Comparison of ENCODE assay signal across 32 cellular contexts in the genomic region with DNA sequence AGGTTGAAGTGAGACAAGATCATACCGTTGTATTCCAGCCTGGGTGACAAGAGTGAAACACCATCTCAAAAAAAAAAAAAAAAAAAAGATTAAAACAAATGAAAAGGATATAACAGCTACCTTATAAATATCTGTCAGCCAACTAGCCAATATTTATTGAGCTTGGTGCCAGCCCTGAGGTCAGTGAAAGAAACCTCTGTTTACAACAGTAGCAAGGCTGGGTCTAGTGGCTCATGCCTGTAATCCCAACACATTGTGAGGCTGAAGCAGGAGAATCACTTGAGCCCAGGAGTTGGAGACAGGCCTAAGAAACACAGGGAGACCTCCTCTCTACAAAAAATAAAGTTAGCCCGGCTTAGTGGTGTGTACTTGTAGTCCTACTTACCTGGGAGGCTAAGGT. TPM values are rescaled to one million over a fixed set of nuclear protein-coding genes. Genes with fewer than 3 reads are reported as not detected.
"Had no signal": no experiment of that assay in that cellular context is flagged by ENCODE, and none has a peak within 500 bp of the region (broad histone marks: within the 10 kb centered on the region; RNA-seq: fewer than 3 reads in every experiment).

No MANE protein-coding gene starts in this region.

- DNase-seq: activated B cell treated with CpG ODN at 0.5 μM for 24 hours; activated CD4-positive, alpha-beta memory T cell treated with anti-CD3 and anti-CD28 coated beads for 36 hours; activated CD4-positive, alpha-beta T cell treated with anti-CD3 and anti-CD28 coated beads for 4 hours; activated CD4-positive, alpha-beta T cell treated with anti-CD3 and anti-CD28 coated beads, Interleukin-2, amount 10 ng/mL, durations not matched to agents 24 days and 14 days; activated CD4-positive, alpha-beta T cell treated with anti-CD3 and anti-CD28 coated beads, Interleukin-2, amount 50 U/mL, for 1 hour; activated CD4-positive, alpha-beta T cell treated with anti-CD3 and anti-CD28 coated beads, Interleukin-2, amount 50 U/mL, for 4 hours; activated CD4-positive, CD25-positive, alpha-beta regulatory T cell treated with anti-CD3 and anti-CD28 coated beads, Interleukin-2, amount 50 U/mL, for 72 hours; activated CD8-positive, alpha-beta memory T cell treated with anti-CD3 and anti-CD28 coated beads, Interleukin-2, amount 50 U/mL, for 4 hours; activated CD8-positive, alpha-beta T cell treated with anti-CD3 and anti-CD28 coated beads for 36 hours; activated effector memory CD4-positive, alpha-beta T cell treated with anti-CD3 and anti-CD28 coated beads, Interleukin-2, amount 50 U/mL, for 16 hours; activated gamma-delta T cell treated with Interleukin-2 at 50 U/mL for 16 hours; activated naive CD4-positive, alpha-beta T cell; activated naive CD4-positive, alpha-beta T cell treated with anti-CD3 and anti-CD28 coated beads for 36 hours; activated naive CD4-positive, alpha-beta T cell treated with anti-CD3 and anti-CD28 coated beads, Interleukin-2, amount 50 U/mL, for 16 hours; activated naive CD8-positive, alpha-beta T cell treated with anti-CD3 and anti-CD28 coated beads for 36 hours; activated T-cell treated with anti-CD3 and anti-CD28 coated beads for 4 hours; activated T-cell treated with anti-CD3 and anti-CD28 coated beads, Interleukin-2, amount 50 U/mL, for 1 hour; activated T-cell treated with anti-CD3 and anti-CD28 coated beads, Interleukin-2, amount 50 U/mL, for 4 hours; activated T-cell treated with anti-CD3 and anti-CD28 coated beads, Interleukin-2, amount 50 U/mL, for 72 hours; adrenal gland; amniotic stem cell; aorta; body of pancreas; brain microvascular endothelial cell; central memory CD4-positive, alpha-beta T cell; T-helper 2 cell; T-helper 9 cell had no signal

- ATAC-seq: activated CD8-positive, alpha-beta T cell treated with anti-CD3 and anti-CD28 coated beads for 36 hours; activated naive CD4-positive, alpha-beta T cell treated with anti-CD3 and anti-CD28 coated beads, Interleukin-2, amount 50 U/mL, for 72 hours; activated T-cell treated with anti-CD3 and anti-CD28 coated beads, Interleukin-2, amount 50 U/mL, for 4 hours; activated T-cell treated with anti-CD3 and anti-CD28 coated beads, Interleukin-2, amount 50 U/mL, for 72 hours; activated T-helper 17 cell treated with anti-CD3 and anti-CD28 coated beads, Interleukin-2, amount 50 U/mL, for 72 hours; body of pancreas had no signal

- FAIRE-seq: astrocyte, TTC549 had no signal

RNA-seq across cellular contexts. Expression of gene UTY, which starts 12.6 kb away (rescaled TPM):
- total RNA-seq: aorta, body of pancreas, cardiac septum had no signal
